8 cellular contexts compared by ENCODE assay signal in the genomic region with DNA sequence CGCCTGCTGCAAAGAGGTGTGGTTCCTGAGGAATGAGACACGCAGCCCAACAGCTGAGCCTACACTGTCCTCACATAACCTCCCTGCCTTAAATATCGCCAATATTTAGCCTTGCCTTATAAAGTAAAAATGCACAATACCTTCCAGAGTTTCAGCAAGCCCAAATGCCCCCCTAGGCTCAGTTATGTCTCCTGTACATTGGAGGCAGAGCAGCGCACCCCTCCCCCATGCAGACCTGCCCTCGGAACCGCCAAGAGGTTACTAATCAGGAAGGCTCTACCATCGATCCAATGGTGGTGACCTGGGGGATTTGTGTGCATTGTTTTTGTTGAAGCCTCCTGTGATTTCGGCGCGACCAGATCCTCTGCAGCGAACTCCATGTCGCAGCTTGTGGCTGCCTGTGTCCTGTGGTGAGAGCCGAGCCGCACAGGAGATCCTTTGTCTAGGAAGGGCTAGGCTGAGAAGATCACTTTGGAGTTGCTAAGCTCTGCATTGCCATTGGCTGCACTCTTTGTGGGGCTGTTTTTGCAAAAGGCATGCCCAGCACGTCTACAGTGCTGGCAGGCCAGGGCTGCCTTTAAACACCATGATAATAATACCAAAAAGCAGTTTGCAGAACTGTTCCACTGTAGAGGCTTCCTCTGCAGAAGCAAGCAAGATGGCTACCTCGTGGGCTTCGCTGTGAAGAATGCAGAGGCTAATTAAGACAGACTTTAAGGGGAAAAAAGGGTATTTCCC. TPM values are rescaled to one million over a fixed set of nuclear protein-coding genes. Genes with fewer than 3 reads are reported as not detected.
DNase-seq lines count a peak whose midpoint lies in the region; ATAC-seq and TF ChIP-seq lines count a peak whose summit lies in the region.

No MANE protein-coding gene starts in this region.

- H3K9me3 ChIP-seq in BE2C (no peaks in the 10 kb centered on the region), lower lobe of right lung (no peaks in the 10 kb centered on the region)

- H3K4me3 ChIP-seq in BE2C (ENCODE audit: low read depth, low read length) (peak overlapping the region; percentile 73), lower lobe of right lung (peak overlapping the region; percentile 62)

- TF ChIP-seq CTCF in BE2C (IDR thresholded peaks at IDR 0.05; ENCODE audit: low read depth, low read length) (no peak), lower lobe of right lung (IDR thresholded peaks at IDR 0.05) (no peak)

- H3K27me3 ChIP-seq in BE2C (no peaks in the 10 kb centered on the region), lower lobe of right lung (ENCODE audit: low read depth) (no peaks in the 10 kb centered on the region)

- intact Hi-C loops in lower lobe of right lung (cut with DNase I) = no loop called here

- H3K4me1 ChIP-seq in BE2C = no peaks in the 10 kb centered on the region; the same call in 1 of the 2 replicates
- H3K4me1 ChIP-seq in lower lobe of right lung = peaks cover 34% of the 10 kb centered on the region

- DNase-seq in BE2C (peak; percentile 80), GM19238 (ENCODE audit: insufficient read length, low spot score) (peak; percentile 56), NCI-H510A treated with DMSO at 0.1 percent for 48 hours (lab: John Stamatoyannopoulos, UW) (peak; percentile 85), lower lobe of right lung (peak; percentile 69)
- DNase-seq in activated CD4-positive, alpha-beta T cell treated with anti-CD3 and anti-CD28 coated beads, Interleukin-2, amount 50 U/mL, for 4 hours = peak; percentile 7
- DNase-seq in effector CD8-positive, alpha-beta T cell (lab: John Stamatoyannopoulos, UW) = peak; percentile 11
- peak; percentile 11 to 41 (median 19) for DNase-seq in stimulated activated CD4-positive, alpha-beta T cell treated with anti-CD3 and anti-CD28 coated beads, TNF-alpha, amount 100 ng/mL, for 48 hours (ENCODE audit: low read depth in 3 of 3)

- H3K36me3 ChIP-seq in BE2C (peaks cover 18% of the 10 kb centered on the region), lower lobe of right lung (no peaks in the 10 kb centered on the region)

- H3K27ac ChIP-seq in lower lobe of right lung = peak overlapping the region; percentile 74

- ATAC-seq in HG03432 (IDR thresholded peaks at IDR 0.05; ENCODE audit: unreplicated experiment) = peak; percentile 88
- ATAC-seq in lower lobe of right lung = peak; percentile 92 to 94

RNA-seq across cellular contexts. Expression of a gene that starts 40.1 kb away (rescaled TPM):
- 0.76 TPM for polyA plus RNA-seq in BE2C (2012; ENCODE audit: insufficient read depth, insufficient read length, low read depth)
- 1.8 TPM for total RNA-seq in lower lobe of right lung

Comparison
In these comparisons a context has a peak if more than half of its experiments do, and no peak if none do; other contexts are left out.
1. Peak in every context shown above with its lines: DNase-seq, ATAC-seq, H3K4me3 ChIP-seq and H3K27ac ChIP-seq.
2. DNase-seq: peak in every context shown above with its lines; median percentile 85 in NCI-H510A treated with DMSO at 0.1 percent for 48 hours; 80 in BE2C; 69 in lower lobe of right lung; 56 in GM19238; 19 in stimulated activated CD4-positive, alpha-beta T cell treated with anti-CD3 and anti-CD28 coated beads, TNF-alpha, amount 100 ng/mL, for 48 hours; 11 in effector CD8-positive, alpha-beta T cell; 7 in activated CD4-positive, alpha-beta T cell treated with anti-CD3 and anti-CD28 coated beads, Interleukin-2, amount 50 U/mL, for 4 hours.